In genomic region chr2:204545861-204546773, GRCh38 we compare ENCODE assay signal across 8 cellular contexts. TPM values are rescaled to one million over a fixed set of nuclear protein-coding genes. Genes with fewer than 3 reads are reported as not detected.
DNase-seq lines count a peak whose midpoint lies in the region; ATAC-seq lines count a peak whose summit lies in the region.

No MANE protein-coding gene starts in this region.

- H3K4me1 Mint-ChIP-seq in IgD-negative memory B cell: peaks cover 0 to 9% (median 2%) of the 10 kb centered on the region in 3 donors
- H3K4me1 Mint-ChIP-seq in activated naive CD4-positive, alpha-beta T cell treated with anti-CD3 and anti-CD28 coated beads, Interleukin-2, amount 50 U/mL, for 24 hours: peaks cover 12% of the 10 kb centered on the region

- H3K27ac ChIP-seq in iPS-18a (ENCODE audit: low read length): no peak overlapping the region

- no peaks in the 10 kb centered on the region for H3K9me3 Mint-ChIP-seq in IgD-negative memory B cell
- H3K9me3 Mint-ChIP-seq in activated naive CD4-positive, alpha-beta T cell treated with anti-CD3 and anti-CD28 coated beads, Interleukin-2, amount 50 U/mL, for 24 hours: no peaks in the 10 kb centered on the region

- DNase-seq in activated CD8-positive, alpha-beta memory T cell treated with anti-CD3 and anti-CD28 coated beads, Interleukin-2, amount 50 U/mL, for 48 hours: peak; percentile 55
- no peak for DNase-seq in activated CD8-positive, alpha-beta memory T cell treated with anti-CD3 and anti-CD28 coated beads, Interleukin-2, amount 50 U/mL, for 4 hours

- H3K4me3 ChIP-seq in iPS-18a (ENCODE audit: low read length) (peak overlapping the region; percentile 71), skeletal muscle satellite cell (ENCODE audit: low read length) (peak overlapping the region; percentile 85)

- H3K9me3 ChIP-seq in iPS-18a (ENCODE audit: control insufficient read depth, low read depth, low read length) (no peaks in the 10 kb centered on the region), skeletal muscle satellite cell (replicated peaks; ENCODE audit: low read length) (no peaks in the 10 kb centered on the region)

- H3K9ac ChIP-seq in iPS-18a (ENCODE audit: low read length) (peak overlapping the region; percentile 31), skeletal muscle satellite cell (ENCODE audit: low read depth, low read length) (peak overlapping the region; percentile 87)

- peak overlapping the region; percentile 95 for H3K4me2 ChIP-seq in skeletal muscle satellite cell (ENCODE audit: low read length)

- H3K27me3 Mint-ChIP-seq in IgD-negative memory B cell: peaks cover 29% of the 10 kb centered on the region
- peaks cover 20% of the 10 kb centered on the region for H3K27me3 Mint-ChIP-seq in activated naive CD4-positive, alpha-beta T cell treated with anti-CD3 and anti-CD28 coated beads, Interleukin-2, amount 50 U/mL, for 24 hours

- H3K36me3 Mint-ChIP-seq in IgD-negative memory B cell: peaks cover 3% of the 10 kb centered on the region
- H3K36me3 Mint-ChIP-seq in activated naive CD4-positive, alpha-beta T cell treated with anti-CD3 and anti-CD28 coated beads, Interleukin-2, amount 50 U/mL, for 24 hours: no peaks in the 10 kb centered on the region

- no peak overlapping the region for H3K27ac Mint-ChIP-seq in IgD-negative memory B cell
- no peak overlapping the region for H3K27ac Mint-ChIP-seq in activated naive CD4-positive, alpha-beta T cell treated with anti-CD3 and anti-CD28 coated beads, Interleukin-2, amount 50 U/mL, for 24 hours

- H3K36me3 ChIP-seq in iPS-18a (ENCODE audit: control insufficient read depth, low read depth, low read length) (no peaks in the 10 kb centered on the region), skeletal muscle satellite cell (ENCODE audit: insufficient read depth, low read length) (no peaks in the 10 kb centered on the region)

- H3K4me3 Mint-ChIP-seq in IgD-negative memory B cell: peak overlapping the region in 3 of 4 donors; percentile 70 to 90 (median 84)
- peak overlapping the region; percentile 78 for H3K4me3 Mint-ChIP-seq in activated naive CD4-positive, alpha-beta T cell treated with anti-CD3 and anti-CD28 coated beads, Interleukin-2, amount 50 U/mL, for 24 hours

- ATAC-seq in GM21786 (IDR thresholded peaks at IDR 0.05; ENCODE audit: unreplicated experiment): no peak
- ATAC-seq in GM18861 (IDR thresholded peaks at IDR 0.05; ENCODE audit: unreplicated experiment): no peak

- H3K4me1 ChIP-seq in iPS-18a (ENCODE audit: control insufficient read depth, low read depth, low read length) (peaks cover 17% of the 10 kb centered on the region), skeletal muscle satellite cell (ENCODE audit: control insufficient read depth, insufficient read depth, low read length) (peaks cover 22% of the 10 kb centered on the region)

- H3K27me3 ChIP-seq in iPS-18a (ENCODE audit: control insufficient read depth, insufficient read depth, low read length): peaks cover 35% of the 10 kb centered on the region
- no peaks in the 10 kb centered on the region for H3K27me3 ChIP-seq in skeletal muscle satellite cell (ENCODE audit: control insufficient read depth, insufficient read depth, low read length)

RNA-seq across cellular contexts. Expression of gene PARD3B, which starts 0.8 kb away (rescaled TPM):
- polyA plus RNA-seq in IgD-negative memory B cell: 0.04 TPM
- total RNA-seq in skeletal muscle satellite cell (2012; rRNA removed): 1.8 and 2.8 TPM in 2 replicates
